In the genomic region with DNA sequence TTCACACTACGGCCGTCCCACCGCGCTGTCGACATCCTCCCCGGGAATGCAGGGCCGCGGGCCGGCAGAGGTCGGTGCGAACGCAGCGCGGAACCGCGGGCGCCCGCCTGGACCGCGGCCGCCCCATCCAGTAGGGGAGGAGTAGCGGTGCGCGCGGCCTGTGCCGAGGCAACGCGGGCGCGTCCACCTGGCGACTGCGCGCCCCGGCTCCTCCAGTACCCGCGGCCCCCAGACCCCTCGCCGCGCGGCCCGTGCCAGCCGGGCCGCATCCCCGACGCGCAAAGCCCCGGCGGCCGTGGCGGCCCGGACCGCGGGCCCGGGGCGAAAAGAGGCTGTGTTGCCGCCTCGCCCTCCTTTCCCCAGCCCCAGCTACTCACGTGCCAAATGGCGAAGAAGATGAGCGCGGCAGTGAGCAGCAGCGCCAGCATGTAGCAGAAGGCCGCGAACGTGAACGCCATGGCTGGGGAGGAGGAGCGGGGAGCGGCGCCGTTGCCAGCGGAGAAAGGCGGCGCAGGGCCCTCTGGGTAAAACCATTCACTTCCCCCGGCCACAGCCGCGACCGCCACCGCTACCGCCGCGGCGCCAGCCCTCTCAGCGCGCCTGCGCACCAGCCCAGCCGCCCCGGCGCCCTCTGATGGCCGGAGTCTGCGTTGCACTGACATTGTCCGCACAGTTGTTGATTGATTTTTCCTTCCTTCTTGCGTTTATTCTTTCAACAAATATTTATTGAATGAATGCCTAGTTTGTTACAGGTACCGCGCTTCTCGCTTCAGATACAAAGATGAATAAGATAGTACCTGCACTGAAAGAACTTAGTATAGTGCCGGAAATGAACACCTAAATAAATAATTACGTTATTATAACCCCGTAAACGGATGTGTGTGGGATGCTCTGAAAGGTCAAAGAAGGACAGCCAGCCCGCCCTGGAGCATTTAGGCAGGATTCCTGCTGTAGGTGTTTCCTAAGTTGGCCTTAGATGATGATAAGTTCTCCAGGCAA, we compare ENCODE assay signal across 8 cellular contexts. TPM values are rescaled to one million over a fixed set of nuclear protein-coding genes. Genes with fewer than 3 reads are reported as not detected.
DNase-seq lines count a peak whose midpoint lies in the region; ATAC-seq, FAIRE-seq and TF ChIP-seq lines count a peak whose summit lies in the region.

A gene (minus strand): TSS at position 505 of the 999 bp plus-strand sequence. CDS start 47 bp downstream, at position 458.

- no peaks in the 10 kb centered on the region for H3K9me3 Mint-ChIP-seq in activated naive CD8-positive, alpha-beta T cell (ENCODE audit: low read depth)

- H3K4me3 ChIP-seq in GM12864 (ENCODE audit: low read depth, low read length): peak within 1 kb of the TSS; percentile 88
- peak within 1 kb of the TSS; percentile 42 to 69 (median 60) for H3K4me3 ChIP-seq in pancreas
- peak within 1 kb of the TSS; percentile 70 to 75 for H3K4me3 ChIP-seq in tibial artery

- FAIRE-seq in pancreas (lab: Jason Lieb, UNC): no peak

- H3K27me3 Mint-ChIP-seq in activated naive CD8-positive, alpha-beta T cell: no peaks in the 10 kb centered on the region

- H3K36me3 ChIP-seq in pancreas: no peaks in the 10 kb centered on the region
- no peaks in the 10 kb centered on the region for H3K36me3 ChIP-seq in tibial artery

- H3K27ac ChIP-seq in pancreas (peak within 1 kb of the TSS; percentile 73 to 89 (median 80)), tibial artery (peak within 1 kb of the TSS; percentile 76 to 91)

- TF ChIP-seq CTCF in GM12864 (IDR thresholded peaks at IDR 0.05; ENCODE audit: low read depth, low read length, missing control alignments): peak; percentile 86
- peak; percentile 76 to 92 (median 90) for TF ChIP-seq CTCF in pancreas (IDR thresholded peaks at IDR 0.05)
- TF ChIP-seq CTCF in tibial artery (IDR thresholded peaks at IDR 0.05): peak; percentile 93 to 96

- peak within 1 kb of the TSS; percentile 93 for H3K27ac Mint-ChIP-seq in activated naive CD8-positive, alpha-beta T cell

- no peaks in the 10 kb centered on the region for H3K36me3 Mint-ChIP-seq in activated naive CD8-positive, alpha-beta T cell

- peak within 1 kb of the TSS; percentile 94 for H3K4me3 Mint-ChIP-seq in activated naive CD8-positive, alpha-beta T cell

- 0% methylated on average over 86 to 100 of the region's 100 CpGs for WGBS in pancreas, 2 donors

- H3K4me1 Mint-ChIP-seq in activated naive CD8-positive, alpha-beta T cell (ENCODE audit: low read depth): peaks cover 48% of the 10 kb centered on the region

- H3K4me1 ChIP-seq in pancreas (peaks cover 3 to 8% (median 3%) of the 10 kb centered on the region in 3 donors), tibial artery (peaks cover 0 to 24% (median 14%) of the 10 kb centered on the region in 4 donors)

- H3K9me3 ChIP-seq in pancreas (no peaks in the 10 kb centered on the region), tibial artery (no peaks in the 10 kb centered on the region)

- H3K27me3 ChIP-seq in pancreas (no peaks in the 10 kb centered on the region), tibial artery (no peaks in the 10 kb centered on the region)

- ATAC-seq in HG02623 (IDR thresholded peaks at IDR 0.05; ENCODE audit: unreplicated experiment) (peak; percentile 91), pancreas (peak; percentile 97 to 100 (median 99))

- DNase-seq in GM12864 (ENCODE audit: low read depth) (peak; percentile 64), NCI-H1092 treated with DMSO at 0.1 percent for 48 hours (lab: John Stamatoyannopoulos, UW) (peak; percentile 96), SKM-1 (lab: John Stamatoyannopoulos, UW; ENCODE audit: unreplicated experiment) (peak; percentile 31), head of caudate nucleus (peak; percentile 72 to 97 (median 93)), pancreas (peak; percentile 88 to 99 (median 92)), tibial artery (peak; percentile 90 to 95)

- intact Hi-C loops in head of caudate nucleus (cut with DNase I) (loop anchor here (5.0 kb wide), 1 partner anchor 66 kb away; a partner anchor contains a TSS), pancreas (cut with DNase I) (no loop called here), tibial artery (cut with DNase I; ENCODE audit: low total_unique reads) (loop anchor here (2.0 kb wide), 2 partner anchors 44 to 68 kb away; a partner anchor contains a TSS)

RNA-seq across cellular contexts. Expression of the gene that starts here (rescaled TPM):
- 10 to 100 TPM; 19.7 to 43.5 (median 34.7) TPM for total RNA-seq in pancreas
- polyA plus RNA-seq in pancreas: 10 to 100 TPM; 10.8 to 42.8 TPM

Comparison
In these comparisons a context has a peak if more than half of its experiments do, and no peak if none do; other contexts are left out.
1. Peak in every context shown above with its lines: DNase-seq, ATAC-seq, H3K4me3 ChIP-seq and H3K27ac ChIP-seq.
2. DNase-seq: peak in every context shown above with its lines; median percentile 96 in NCI-H1092 treated with DMSO at 0.1 percent for 48 hours; 93 in head of caudate nucleus; 92 in tibial artery; 92 in pancreas; 64 in GM12864; 31 in SKM-1.
3. intact Hi-C loops: an anchor here in head of caudate nucleus (5.0 kb wide) and tibial artery (2.0 kb wide); none called in pancreas.